Comparison of ENCODE assay signal across 8 cellular contexts in the genomic region with DNA sequence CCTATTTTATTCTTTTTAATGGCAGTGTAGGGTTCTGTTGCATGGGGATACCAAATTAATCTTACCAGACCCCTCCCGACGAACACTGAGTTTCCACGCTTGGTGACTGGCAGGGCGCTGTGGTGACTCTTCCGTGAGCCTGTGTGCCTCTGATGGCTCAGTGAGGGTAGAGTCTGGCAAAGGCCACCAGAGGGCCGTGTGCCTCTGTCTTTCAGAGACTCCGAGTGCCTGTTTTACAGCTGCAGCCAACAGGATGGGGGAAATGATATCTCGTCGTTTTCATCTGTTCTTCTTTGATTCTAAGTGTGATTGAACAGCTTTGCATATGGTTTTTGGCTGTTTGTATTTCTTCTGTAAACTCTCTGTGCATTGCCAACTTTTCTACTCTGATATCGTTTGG.
DNase-seq lines count a peak whose midpoint lies in the region; ATAC-seq, FAIRE-seq and TF ChIP-seq lines count a peak whose summit lies in the region.

No MANE protein-coding gene starts in this region.

- no peak overlapping the region for H3K9ac ChIP-seq in OCI-LY1 (ENCODE audit: low read length)

- H3K9me2 ChIP-seq in OCI-LY1 (ENCODE audit: low read depth, low read length) = no peaks in the 10 kb centered on the region

- no peaks in the 10 kb centered on the region for H3K79me2 ChIP-seq in OCI-LY1 (ENCODE audit: insufficient read depth, low read length)

- DNase-seq in D721Med (ENCODE audit: insufficient read length, low spot score) (peak; percentile 79), head of caudate nucleus (peak; percentile 61 to 93 (median 81)), retina (peak; percentile 47), amniotic stem cell (lab: John Stamatoyannopoulos, UW) (no peak)
- peak; percentile 74 for DNase-seq in activated effector memory CD4-positive, alpha-beta T cell treated with anti-CD3 and anti-CD28 coated beads, Interleukin-2, amount 50 U/mL, for 16 hours

- H3K27me3 ChIP-seq in OCI-LY1 (ENCODE audit: insufficient read depth, low read length) = no peaks in the 10 kb centered on the region

- ATAC-seq in GM19455 (IDR thresholded peaks at IDR 0.05; ENCODE audit: unreplicated experiment) (peak; percentile 95), HG03469 (IDR thresholded peaks at IDR 0.05; ENCODE audit: unreplicated experiment) (peak; percentile 96)

- peaks cover 19% of the 10 kb centered on the region for H3K4me1 ChIP-seq in OCI-LY1 (ENCODE audit: insufficient read depth, low read length, severe bottlenecking)

- no peaks in the 10 kb centered on the region for H4K20me1 ChIP-seq in OCI-LY1 (ENCODE audit: insufficient read depth, low read length)

- FAIRE-seq in D721Med (lab: Jason Lieb, UNC) = peak; percentile 99

- no peaks in the 10 kb centered on the region for H3F3A ChIP-seq in OCI-LY1 (ENCODE audit: insufficient read depth, low read length)

- peaks cover 59% of the 10 kb centered on the region for H3K36me3 ChIP-seq in OCI-LY1 (ENCODE audit: insufficient read depth, low read length)

- H3K9me3 ChIP-seq in OCI-LY1 (ENCODE audit: low read length) = no peaks in the 10 kb centered on the region

- peak; percentile 39 for TF ChIP-seq CTCF in D721Med (IDR thresholded peaks at IDR 0.05; ENCODE audit: insufficient read depth, missing control alignments)
- peak; percentile 93 for TF ChIP-seq CTCF in OCI-LY1 (IDR thresholded peaks at IDR 0.05; ENCODE audit: low read length)

- intact Hi-C loops in head of caudate nucleus (cut with DNase I) = loop anchor here (5.0 kb wide), 1 partner anchor 135 kb away; no protein-coding TSS in a partner anchor

- H3K27ac ChIP-seq in OCI-LY1 (ENCODE audit: low read depth, low read length, poor library complexity, severe bottlenecking) = no peak overlapping the region

- peak overlapping the region; percentile 22; the same call in 1 of the 2 replicates for H3K4me2 ChIP-seq in OCI-LY1 (ENCODE audit: low read length)

- no peak overlapping the region for H2AFZ ChIP-seq in OCI-LY1 (ENCODE audit: low read length)

- no peak overlapping the region for H3K4me3 ChIP-seq in OCI-LY1 (ENCODE audit: low read depth, low read length, poor library complexity, severe bottlenecking)
